In genomic region chr7:20697351-20697750, GRCh38 we compare ENCODE assay signal across 31 cellular contexts.
"Had no signal": no experiment of that assay in that cellular context is flagged by ENCODE, and none has a peak within 500 bp of the region (broad histone marks: within the 10 kb centered on the region; RNA-seq: fewer than 3 reads in every experiment).

No MANE protein-coding gene starts in this region.

- H3K4me3 Mint-ChIP-seq: activated CD4-positive, alpha-beta T cell treated with anti-CD3 and anti-CD28 coated beads, Interleukin-2, amount 10 ng/mL, durations not matched to agents 24 days and 14 days; activated CD8-positive, alpha-beta T cell treated with anti-CD3 and anti-CD28 coated beads for 36 hours; activated naive CD4-positive, alpha-beta T cell treated with anti-CD3 and anti-CD28 coated beads, Interleukin-2, amount 50 U/mL, for 24 hours; activated naive CD8-positive, alpha-beta T cell treated with anti-CD3 and anti-CD28 coated beads, Interleukin-2, amount 10 ng/mL, durations not matched to agents 7 days and 5 days; activated T-cell treated with anti-CD3 and anti-CD28 coated beads, Interleukin-2, amount 50 U/mL, for 24 hours; brain; T-helper 1 cell treated with Interleukin-12 subunit alpha and Interleukin-12 subunit beta and Interleukin-4 antibody, amounts not matched to agents 30 μg/mL and 1 μg/mL, for 36 hours; T-helper 2 cell treated with Interferon-gamma antibody and Interleukin-4, amounts not matched to agents 5 μg/mL and 100 μg/mL, for 36 hours had no signal

- H3K9me3 Mint-ChIP-seq: activated CD4-positive, alpha-beta T cell treated with anti-CD3 and anti-CD28 coated beads, Interleukin-2, amount 10 ng/mL, durations not matched to agents 24 days and 14 days; activated CD8-positive, alpha-beta T cell treated with anti-CD3 and anti-CD28 coated beads for 36 hours; activated naive CD4-positive, alpha-beta T cell treated with anti-CD3 and anti-CD28 coated beads, Interleukin-2, amount 50 U/mL, for 24 hours; activated naive CD8-positive, alpha-beta T cell treated with anti-CD3 and anti-CD28 coated beads, Interleukin-2, amount 10 ng/mL, durations not matched to agents 7 days and 5 days; activated T-cell treated with anti-CD3 and anti-CD28 coated beads, Interleukin-2, amount 50 U/mL, for 24 hours; activated T-helper 2 cell treated with anti-CD3 and anti-CD28 coated beads, Interferon-gamma antibody, Interleukin-2, Interleukin-4, amounts not matched to agents 10 μg/mL and 5 μg/mL and 100 μg/mL, durations not matched to agents 14 hours and 24 hours and 36 hours; brain; T-helper 1 cell treated with Interleukin-12 subunit alpha and Interleukin-12 subunit beta and Interleukin-4 antibody, amounts not matched to agents 30 μg/mL and 1 μg/mL, for 36 hours; T-helper 2 cell treated with Interferon-gamma antibody and Interleukin-4, amounts not matched to agents 5 μg/mL and 100 μg/mL, for 36 hours had no signal

- H3K27ac Mint-ChIP-seq: activated CD4-positive, alpha-beta T cell treated with anti-CD3 and anti-CD28 coated beads, Interleukin-2, amount 10 ng/mL, durations not matched to agents 24 days and 14 days; activated CD8-positive, alpha-beta T cell treated with anti-CD3 and anti-CD28 coated beads for 36 hours; activated naive CD4-positive, alpha-beta T cell treated with anti-CD3 and anti-CD28 coated beads, Interleukin-2, amount 50 U/mL, for 24 hours; activated naive CD8-positive, alpha-beta T cell treated with anti-CD3 and anti-CD28 coated beads, Interleukin-2, amount 10 ng/mL, durations not matched to agents 7 days and 5 days; activated T-cell treated with anti-CD3 and anti-CD28 coated beads, Interleukin-2, amount 50 U/mL, for 24 hours; activated T-helper 2 cell treated with anti-CD3 and anti-CD28 coated beads, Interferon-gamma antibody, Interleukin-2, Interleukin-4, amounts not matched to agents 10 μg/mL and 5 μg/mL and 100 μg/mL, durations not matched to agents 14 hours and 24 hours and 36 hours; brain; T-helper 1 cell treated with Interleukin-12 subunit alpha and Interleukin-12 subunit beta and Interleukin-4 antibody, amounts not matched to agents 30 μg/mL and 1 μg/mL, for 36 hours; T-helper 2 cell treated with Interferon-gamma antibody and Interleukin-4, amounts not matched to agents 5 μg/mL and 100 μg/mL, for 36 hours had no signal

- H3K4me1 Mint-ChIP-seq: activated CD4-positive, alpha-beta T cell treated with anti-CD3 and anti-CD28 coated beads, Interleukin-2, amount 10 ng/mL, durations not matched to agents 24 days and 14 days; activated naive CD4-positive, alpha-beta T cell treated with anti-CD3 and anti-CD28 coated beads, Interleukin-2, amount 50 U/mL, for 24 hours; activated naive CD8-positive, alpha-beta T cell treated with anti-CD3 and anti-CD28 coated beads, Interleukin-2, amount 10 ng/mL, durations not matched to agents 7 days and 5 days; brain had no signal

- H3K4me2 ChIP-seq: SK-N-SH had no signal

- DNase-seq: activated CD4-positive, alpha-beta T cell treated with anti-CD3 and anti-CD28 coated beads, Interleukin-2, amount 10 ng/mL, durations not matched to agents 24 days and 14 days; activated CD4-positive, alpha-beta T cell treated with anti-CD3 and anti-CD28 coated beads, Interleukin-2, amount 50 U/mL, for 4 hours; activated CD8-positive, alpha-beta T cell treated with anti-CD3 and anti-CD28 coated beads for 36 hours; activated gamma-delta T cell; activated naive CD4-positive, alpha-beta T cell treated with Interleukin-2 at 50 U/mL for 16 hours; activated naive CD8-positive, alpha-beta T cell treated with anti-CD3 and anti-CD28 coated beads, Interleukin-2, amount 10 ng/mL, durations not matched to agents 7 days and 5 days; activated T-cell treated with anti-CD3 and anti-CD28 coated beads, Interleukin-2, amount 50 U/mL, for 24 hours; amygdala; caudate nucleus; cerebellar nuclear complex; Karpas-422; MG63; NCI-H1048; NCI-H1105 treated with DMSO at 0.1 percent for 48 hours; NCI-H1436 treated with DMSO at 0.1 percent for 48 hours; NCI-H1694 treated with DMSO at 0.1 percent for 48 hours; NCI-H2029; NCI-H2107; NCI-H2171 treated with DMSO at 0.1 percent for 48 hours; NCI-H345; NCI-H524 treated with DMSO at 0.1 percent for 48 hours; SHP77; SK-N-SH had no signal

- H3K27me3 ChIP-seq: ascending aorta, SJSA1 had no signal

- H3K9me3 ChIP-seq: ascending aorta, MG63, SJSA1, SK-N-SH had no signal

- H3K36me3 Mint-ChIP-seq: activated naive CD4-positive, alpha-beta T cell treated with anti-CD3 and anti-CD28 coated beads, Interleukin-2, amount 50 U/mL, for 24 hours; activated naive CD8-positive, alpha-beta T cell treated with anti-CD3 and anti-CD28 coated beads, Interleukin-2, amount 10 ng/mL, durations not matched to agents 7 days and 5 days; brain had no signal

- H3K27ac ChIP-seq: ascending aorta, SJSA1 had no signal

- H3K4me3 ChIP-seq: ascending aorta, MG63, SJSA1 had no signal

- H3K36me3 ChIP-seq: ascending aorta, MG63, SJSA1 had no signal

- ATAC-seq: activated CD8-positive, alpha-beta T cell treated with anti-CD3 and anti-CD28 coated beads for 36 hours; Panc1 had no signal

- H3K4me1 ChIP-seq: ascending aorta, SJSA1 had no signal

- H3K27me3 Mint-ChIP-seq: activated naive CD4-positive, alpha-beta T cell treated with anti-CD3 and anti-CD28 coated beads, Interleukin-2, amount 50 U/mL, for 24 hours; activated naive CD8-positive, alpha-beta T cell treated with anti-CD3 and anti-CD28 coated beads, Interleukin-2, amount 10 ng/mL, durations not matched to agents 7 days and 5 days had no signal

- H3K9ac ChIP-seq: SK-N-SH had no signal
